7 cellular contexts compared by ENCODE assay signal in genomic region chr20:1119524-1119923, GRCh38. TPM values are rescaled to one million over a fixed set of nuclear protein-coding genes. Genes with fewer than 3 reads are reported as not detected.
DNase-seq lines count a peak whose midpoint lies in the region; FAIRE-seq and TF ChIP-seq lines count a peak whose summit lies in the region.

No MANE protein-coding gene starts in this region.

- H3K36me3 Mint-ChIP-seq in activated naive CD8-positive, alpha-beta T cell treated with anti-CD3 and anti-CD28 coated beads for 36 hours, result peaks cover 26% of the 10 kb centered on the region

- no peaks in the 10 kb centered on the region for H3K27me3 Mint-ChIP-seq in activated naive CD8-positive, alpha-beta T cell treated with anti-CD3 and anti-CD28 coated beads for 36 hours

- peak overlapping the region; percentile 81 for H3K4me3 Mint-ChIP-seq in activated naive CD8-positive, alpha-beta T cell treated with anti-CD3 and anti-CD28 coated beads for 36 hours

- WGBS in HUES64, result 39% methylated on average over 3 of the region's 3 CpGs

- intact Hi-C loops in kidney (cut with DNase I), result no loop called here

- peak overlapping the region; percentile 88 for H3K9ac ChIP-seq in HUES64 (ENCODE audit: low read depth, low read length)
- H3K9ac ChIP-seq in kidney (ENCODE audit: low read length in 2 of 2), result peak overlapping the region; percentile 96 to 98
- peak overlapping the region; percentile 76 to 99 (median 90) for H3K9ac ChIP-seq in subcutaneous abdominal adipose tissue (ENCODE audit: low read length in 5 of 5)

- peaks cover 5% of the 10 kb centered on the region for H3K4me1 ChIP-seq in HUES64 (ENCODE audit: insufficient read depth, low read length)
- H3K4me1 ChIP-seq in kidney (ENCODE audit: control insufficient read depth in 1 of 2, insufficient read depth in 1 of 2, low read depth in 1 of 2, low read length in 2 of 2), result peaks cover 12 to 22% of the 10 kb centered on the region in 2 donors
- peaks cover 22 to 65% (median 57%) of the 10 kb centered on the region in 5 donors for H3K4me1 ChIP-seq in subcutaneous abdominal adipose tissue (ENCODE audit: control insufficient read depth in 5 of 5, insufficient read depth in 5 of 5, low read length in 5 of 5)

- no peaks in the 10 kb centered on the region for H3K9me3 Mint-ChIP-seq in activated naive CD8-positive, alpha-beta T cell treated with anti-CD3 and anti-CD28 coated beads for 36 hours

- H3K4me3 ChIP-seq in HUES64 (ENCODE audit: low read length), result peak overlapping the region; percentile 100
- peak overlapping the region; percentile 97 to 99 for H3K4me3 ChIP-seq in kidney (ENCODE audit: low read length in 2 of 2)
- H3K4me3 ChIP-seq in subcutaneous abdominal adipose tissue (ENCODE audit: low read depth in 1 of 5, low read length in 5 of 5), result peak overlapping the region; percentile 96 to 100 (median 99)

- H3K27ac ChIP-seq in HUES64 (ENCODE audit: low read depth, low read length) (no peak overlapping the region), kidney (ENCODE audit: low read depth in 2 of 2, low read length in 2 of 2) (no peak overlapping the region), subcutaneous abdominal adipose tissue (ENCODE audit: low read depth, low read length) (peak overlapping the region; percentile 71)

- no peak for FAIRE-seq in kidney (lab: Jason Lieb, UNC)

- H3K36me3 ChIP-seq in HUES64 (ENCODE audit: insufficient read depth, low read length), result peaks cover 39% of the 10 kb centered on the region
- H3K36me3 ChIP-seq in kidney (ENCODE audit: control insufficient read depth in 1 of 2, insufficient read depth in 2 of 2, low read length in 2 of 2), result no peaks in the 10 kb centered on the region
- H3K36me3 ChIP-seq in subcutaneous abdominal adipose tissue (ENCODE audit: control insufficient read depth in 5 of 5, insufficient read depth in 5 of 5, low read length in 5 of 5), result peaks cover 0 to 9% (median 4%) of the 10 kb centered on the region in 5 donors

- H3K4me1 Mint-ChIP-seq in activated naive CD8-positive, alpha-beta T cell treated with anti-CD3 and anti-CD28 coated beads for 36 hours, result peaks cover 49% of the 10 kb centered on the region

- TF ChIP-seq CTCF in kidney (IDR thresholded peaks at IDR 0.05; ENCODE audit: borderline replicate concordance, extremely low read depth, insufficient read depth), result no peak

- H3K9me3 ChIP-seq in HUES64 (ENCODE audit: insufficient read depth, low read depth, low read length), result no peaks in the 10 kb centered on the region
- H3K9me3 ChIP-seq in kidney (ENCODE audit: control insufficient read depth in 1 of 2, low read length in 2 of 2), result no peaks in the 10 kb centered on the region
- no peaks in the 10 kb centered on the region for H3K9me3 ChIP-seq in subcutaneous abdominal adipose tissue (ENCODE audit: control insufficient read depth in 5 of 5, low read length in 5 of 5)

- DNase-seq in activated naive CD8-positive, alpha-beta T cell treated with anti-CD3 and anti-CD28 coated beads for 36 hours, result no peak
- DNase-seq in kidney (no peak), HPDE6-E6E7 (ENCODE audit: extremely low spot score) (no peak)
- no peak for DNase-seq in stimulated activated naive CD4-positive, alpha-beta T cell treated with Interleukin-2 at 50 U/mL for 16 hours (lab: John Stamatoyannopoulos, UW)
- no peak for DNase-seq in activated CD4-positive, alpha-beta T cell treated with anti-CD3 and anti-CD28 coated beads, Interleukin-2, amount 50 U/mL, for 48 hours

- H3K27ac Mint-ChIP-seq in activated naive CD8-positive, alpha-beta T cell treated with anti-CD3 and anti-CD28 coated beads for 36 hours, result peak overlapping the region; percentile 87

- H3K27me3 ChIP-seq in HUES64 (ENCODE audit: insufficient read depth, low read length), result peaks cover 2% of the 10 kb centered on the region; the same call in 1 of the 2 replicates
- no peaks in the 10 kb centered on the region for H3K27me3 ChIP-seq in subcutaneous abdominal adipose tissue (ENCODE audit: control insufficient read depth in 5 of 5, insufficient read depth in 4 of 5, low read length in 5 of 5)

RNA-seq across cellular contexts. Expression of gene PSMF1, which starts 1.1 kb away (rescaled TPM):
- 51.0 TPM for polyA plus RNA-seq in HUES64 (2013, experiment 1 of 2)
- 55.7 TPM for polyA plus RNA-seq in HUES64 (2013, experiment 2 of 2)
- total RNA-seq in activated naive CD8-positive, alpha-beta T cell treated with anti-CD3 and anti-CD28 coated beads for 36 hours, result 100 to 1,000 TPM; 180 to 192 TPM
- total RNA-seq in kidney, result 135 TPM
- polyA plus RNA-seq in kidney (ENCODE audit: insufficient read depth, low read depth, low replicate concordance), result 93.2 TPM
